Comparison of ENCODE assay signal across 1 cellular context in genomic region chr3:141444586-141445285, GRCh38.
TF ChIP-seq lines count a peak whose summit lies in the region.

No MANE protein-coding gene starts in this region.

TF ChIP-seq in IMR-90, 13 proteins besides CTCF, POLR2A, EP300 and RAD21:
- no peak for TF ChIP-seq CHD1 (IDR thresholded peaks at IDR 0.05; ENCODE audit: low read depth, low read length)
- TF ChIP-seq ELK1 (IDR thresholded peaks at IDR 0.05; ENCODE audit: borderline replicate concordance, low read depth, low read length) = no peak
- no peak for TF ChIP-seq NFE2L2 (IDR thresholded peaks at IDR 0.05; ENCODE audit: low read depth, low read length)
- TF ChIP-seq CEBPB (IDR thresholded peaks at IDR 0.05; ENCODE audit: low read depth, low read length) = no peak
- TF ChIP-seq MXI1 (IDR thresholded peaks at IDR 0.05; ENCODE audit: borderline replicate concordance, low read depth, low read length) = no peak
- TF ChIP-seq SMC3 (IDR thresholded peaks at IDR 0.05; ENCODE audit: low read depth, low read length) = no peak
- no peak for TF ChIP-seq FOS (IDR thresholded peaks at IDR 0.05; ENCODE audit: low read depth, low read length)
- TF ChIP-seq USF2 (IDR thresholded peaks at IDR 0.05; ENCODE audit: low read depth, low read length) = no peak
- TF ChIP-seq RFX5 (IDR thresholded peaks at IDR 0.05; ENCODE audit: low read depth, low read length) = no peak
- no peak for TF ChIP-seq RCOR1 (IDR thresholded peaks at IDR 0.05; ENCODE audit: insufficient replicate concordance, low read length)
- TF ChIP-seq BHLHE40 (IDR thresholded peaks at IDR 0.05; ENCODE audit: low read depth, low read length) = no peak
- no peak for TF ChIP-seq MAFK (IDR thresholded peaks at IDR 0.05; ENCODE audit: low read depth, low read length)
- no peak for TF ChIP-seq MAZ (IDR thresholded peaks at IDR 0.05; ENCODE audit: borderline replicate concordance, low read depth, low read length)
